8 cellular contexts compared by ENCODE assay signal in genomic region chr12:3803865-3804472, GRCh38. TPM values are rescaled to one million over a fixed set of nuclear protein-coding genes. Genes with fewer than 3 reads are reported as not detected.
DNase-seq lines count a peak whose midpoint lies in the region; ATAC-seq, FAIRE-seq and TF ChIP-seq lines count a peak whose summit lies in the region.

No MANE protein-coding gene starts in this region.

- intact Hi-C loops in left cardiac atrium (cut with DNase I) = loop anchor here (2.0 to 5.0 kb wide), 2 partner anchors 502 to 503 kb away; no protein-coding TSS in a partner anchor

- POLR2A ChIA-PET in activated naive CD8-positive, alpha-beta T cell treated with anti-CD3 and anti-CD28 coated beads, Interleukin-2, amount 10 ng/mL, durations not matched to agents 7 days and 5 days (lab: Charles Lee) = interaction anchor here (1.0 to 1.1 kb wide), 2 partner anchors 51 to 504 kb away, joined by 3 to 5 read pairs; partner anchors contain the start of gene CRACR2A

- H3K27ac Mint-ChIP-seq in activated naive CD8-positive, alpha-beta T cell treated with anti-CD3 and anti-CD28 coated beads, Interleukin-2, amount 10 ng/mL, durations not matched to agents 7 days and 5 days = no peak overlapping the region

- no peak overlapping the region for H3K4me3 Mint-ChIP-seq in activated naive CD8-positive, alpha-beta T cell treated with anti-CD3 and anti-CD28 coated beads, Interleukin-2, amount 10 ng/mL, durations not matched to agents 7 days and 5 days

- DNase-seq in GM12891 (ENCODE audit: insufficient read length, low spot score) = peak; percentile 25
- DNase-seq in NCI-H128 (lab: John Stamatoyannopoulos, UW; ENCODE audit: unreplicated experiment) = peak; percentile 51
- peak; percentile 19 to 67 for DNase-seq in SW 1271 (lab: John Stamatoyannopoulos, UW)
- peak; percentile 63 for DNase-seq in activated naive CD8-positive, alpha-beta T cell treated with anti-CD3 and anti-CD28 coated beads, Interleukin-2, amount 10 ng/mL, durations not matched to agents 7 days and 5 days
- peak; percentile 83 for DNase-seq in left cardiac atrium
- peak; percentile 58 for DNase-seq in putamen (ENCODE audit: low spot score)

- peak; percentile 68 for ATAC-seq in activated naive CD8-positive, alpha-beta T cell treated with anti-CD3 and anti-CD28 coated beads, Interleukin-2, amount 10 ng/mL, durations not matched to agents 7 days and 5 days (ENCODE audit: low read depth)
- ATAC-seq in left cardiac atrium (peak; percentile 55 to 79), HG03045 (IDR thresholded peaks at IDR 0.05; ENCODE audit: unreplicated experiment) (no peak), GM18520 (IDR thresholded peaks at IDR 0.05; ENCODE audit: unreplicated experiment) (no peak)

- peaks cover 11% of the 10 kb centered on the region for H3K36me3 Mint-ChIP-seq in activated naive CD8-positive, alpha-beta T cell treated with anti-CD3 and anti-CD28 coated beads, Interleukin-2, amount 10 ng/mL, durations not matched to agents 7 days and 5 days

- FAIRE-seq in GM12891 (lab: Jason Lieb, UNC) = peak; percentile 88

- peaks cover 6% of the 10 kb centered on the region for H3K4me1 Mint-ChIP-seq in activated naive CD8-positive, alpha-beta T cell treated with anti-CD3 and anti-CD28 coated beads, Interleukin-2, amount 10 ng/mL, durations not matched to agents 7 days and 5 days

- no peak for TF ChIP-seq POLR2A in GM12891 (IDR thresholded peaks at IDR 0.05; ENCODE audit: low read depth, low read length)

- H3K9me3 Mint-ChIP-seq in activated naive CD8-positive, alpha-beta T cell treated with anti-CD3 and anti-CD28 coated beads, Interleukin-2, amount 10 ng/mL, durations not matched to agents 7 days and 5 days = no peaks in the 10 kb centered on the region

- H3K27me3 Mint-ChIP-seq in activated naive CD8-positive, alpha-beta T cell treated with anti-CD3 and anti-CD28 coated beads, Interleukin-2, amount 10 ng/mL, durations not matched to agents 7 days and 5 days = no peaks in the 10 kb centered on the region

TF ChIP-seq in GM12891, 5 proteins besides CTCF, POLR2A, EP300 and RAD21:
- TF ChIP-seq PAX5 (IDR thresholded peaks at IDR 0.05; ENCODE audit: insufficient read depth, low read length, severe bottlenecking) (no peak), POU2F2 (IDR thresholded peaks at IDR 0.05; ENCODE audit: low read depth, low read length) (no peak), TAF1 (IDR thresholded peaks at IDR 0.05; ENCODE audit: low read depth, low read length) (no peak), POLR2AphosphoS5 (IDR thresholded peaks at IDR 0.05; ENCODE audit: low read depth, low read length) (no peak), SPI1 (IDR thresholded peaks at IDR 0.05; ENCODE audit: low read depth, low read length) (no peak)

RNA-seq across cellular contexts. Expression of gene CRACR2A, which starts 51.1 kb away (rescaled TPM):
- 6.4 TPM for polyA plus RNA-seq in GM12891 (2012; ENCODE audit: low read depth, missing spikeins)
- total RNA-seq in activated naive CD8-positive, alpha-beta T cell treated with anti-CD3 and anti-CD28 coated beads, Interleukin-2, amount 10 ng/mL, durations not matched to agents 7 days and 5 days = 10 to 100 TPM; 35.3 to 36.9 TPM
- total RNA-seq in left cardiac atrium = 10 to 100 TPM in 1 of 2 donors, 1 to 10 TPM in 1; 7.4 to 10.1 TPM

Comparison
In these comparisons a context has a peak if more than half of its experiments do, and no peak if none do; other contexts are left out.
1. DNase-seq: peak in every context shown above with its lines; median percentile 83 in left cardiac atrium; 63 in activated naive CD8-positive, alpha-beta T cell treated with anti-CD3 and anti-CD28 coated beads, Interleukin-2, amount 10 ng/mL, durations not matched to agents 7 days and 5 days; 58 in putamen; 51 in NCI-H128; 43 in SW 1271; 25 in GM12891.
2. ATAC-seq: peak in activated naive CD8-positive, alpha-beta T cell treated with anti-CD3 and anti-CD28 coated beads, Interleukin-2, amount 10 ng/mL, durations not matched to agents 7 days and 5 days (single experiment) and left cardiac atrium (2 of 2); none in HG03045 (single experiment) and GM18520 (single experiment).